ENCODE assay signal across 1 cellular context in genomic region chr21:39502631-39503030, GRCh38.
TF ChIP-seq lines count a peak whose summit lies in the region.

No MANE protein-coding gene starts in this region.

TF ChIP-seq in HepG2, 621 proteins besides CTCF, POLR2A, EP300 and RAD21:
- TF ChIP-seq KDM5A (IDR thresholded peaks at IDR 0.05; ENCODE audit: borderline replicate concordance, low read length) (no peak), BRCA1 (CRISPR knock-in tag; IDR thresholded peaks at IDR 0.05) (no peak), HMGXB4 (CRISPR knock-in tag; IDR thresholded peaks at IDR 0.05; ENCODE audit: borderline replicate concordance in 1 of 2, low read depth in 1 of 2) (no peak)
